19 cellular contexts compared by ENCODE assay signal in genomic region chr11:40178470-40178869, GRCh38.
DNase-seq lines count a peak whose midpoint lies in the region; ATAC-seq and TF ChIP-seq lines count a peak whose summit lies in the region.
"Had no signal": no experiment of that assay in that cellular context is flagged by ENCODE, and none has a peak within 500 bp of the region (broad histone marks: within the 10 kb centered on the region; RNA-seq: fewer than 3 reads in every experiment).

No MANE protein-coding gene starts in this region.

- no peaks in the 10 kb centered on the region for H3F3A ChIP-seq in SK-N-SH (replicated peaks; ENCODE audit: insufficient read depth)

- no peaks in the 10 kb centered on the region for H3K79me2 ChIP-seq in SK-N-SH (ENCODE audit: insufficient read depth)
- H3K79me2 ChIP-seq in trophoblast cell (ENCODE audit: control insufficient read depth, insufficient read depth, low read length, poor library complexity), result no peaks in the 10 kb centered on the region

- 24% methylated on average over 2 of the region's 2 CpGs for WGBS in SK-N-SH (ENCODE audit: low lambda C conversion rate)
- no CpG with 5 or more reads among the region's 2 CpGs for WGBS in trophoblast cell (ENCODE audit: extremely low coverage, insufficient coverage, insufficient read length)

- H3K4ac ChIP-seq in trophoblast cell (ENCODE audit: low read depth, low read length), result no peak overlapping the region

- H2BK12ac ChIP-seq in trophoblast cell (ENCODE audit: low read length), result no peak overlapping the region

- no peak overlapping the region for H2BK5ac ChIP-seq in trophoblast cell (ENCODE audit: low read depth, low read length, poor library complexity)

- peak overlapping the region in 1 of 2 experiments; percentile 75; a peak in 2 of 4 replicates for H3K27ac ChIP-seq in SK-N-SH (ENCODE audit: low read depth in 2 of 2, low read length in 1 of 2)
- no peak overlapping the region for H3K27ac ChIP-seq in trophoblast cell (ENCODE audit: low read depth, low read length)
- H3K27ac ChIP-seq: 22Rv1; BLaER1 treated with 17β-estradiol and CSF1 and Interleukin-3, amounts not matched to agents 10 nM and 100 nM had no signal

- H3K4me3 ChIP-seq in SK-N-SH (ENCODE audit: low read depth in 2 of 2, low read length in 1 of 2), result no peak overlapping the region
- H3K4me3 ChIP-seq in trophoblast cell (ENCODE audit: low read depth, low read length), result no peak overlapping the region
- H3K4me3 ChIP-seq in HAP-1, result no peak overlapping the region
- H3K4me3 ChIP-seq: BLaER1 treated with 17β-estradiol and CSF1 and Interleukin-3, amounts not matched to agents 10 nM and 100 nM; GM23338 had no signal

- H4K91ac ChIP-seq in trophoblast cell (ENCODE audit: low read depth, low read length), result no peak overlapping the region

- no peaks in the 10 kb centered on the region for H4K20me1 ChIP-seq in SK-N-SH (ENCODE audit: insufficient read depth)
- H4K20me1 ChIP-seq: BLaER1 treated with 17β-estradiol and CSF1 and Interleukin-3, amounts not matched to agents 10 nM and 100 nM had no signal

- H2AFZ ChIP-seq in SK-N-SH (ENCODE audit: low read depth) (no peak overlapping the region), trophoblast cell (ENCODE audit: insufficient read depth, low read length, poor library complexity) (no peak overlapping the region)
- H2AFZ ChIP-seq: GM23338 had no signal

- peaks cover 3% of the 10 kb centered on the region for H3K27me3 Mint-ChIP-seq in mesothelial cell of epicardium (ENCODE audit: low read depth)
- H3K27me3 Mint-ChIP-seq: B cell; CD4-positive, alpha-beta memory T cell had no signal

- no peak overlapping the region for H3K4me3 Mint-ChIP-seq in mesothelial cell of epicardium
- H3K4me3 Mint-ChIP-seq: B cell; CD4-positive, alpha-beta memory T cell; GM23338; H9; HFFc6 had no signal

- no peak overlapping the region for H2AK5ac ChIP-seq in trophoblast cell (ENCODE audit: low read length)

- no peak overlapping the region for H3K23ac ChIP-seq in trophoblast cell (ENCODE audit: low read length)

- peaks cover 3% of the 10 kb centered on the region for H3K9me3 Mint-ChIP-seq in mesothelial cell of epicardium
- H3K9me3 Mint-ChIP-seq: GM23338, H9 had no signal

- TF ChIP-seq CTCF in SK-N-SH (IDR thresholded peaks at IDR 0.05), result no peak
- no peak for TF ChIP-seq CTCF in mesothelial cell of epicardium (IDR thresholded peaks at IDR 0.05; ENCODE audit: unreplicated experiment)

- peaks cover 3% of the 10 kb centered on the region for H3K36me3 Mint-ChIP-seq in mesothelial cell of epicardium
- H3K36me3 Mint-ChIP-seq: CD4-positive, alpha-beta memory T cell had no signal

- in situ Hi-C loops in HAP-1 (cut with MboI; ENCODE audit: low sequenced_read_pairs), result no loop called here

- H4K8ac ChIP-seq in trophoblast cell (ENCODE audit: low read depth, low read length), result no peak overlapping the region

- H3K4me1 ChIP-seq in SK-N-SH (ENCODE audit: control insufficient read depth in 1 of 2, insufficient read depth in 2 of 2, low read depth in 1 of 2, low read length in 1 of 2), result peaks cover 0 to 12% of the 10 kb centered on the region in 2 experiments; a peak in 2 of 4 replicates
- no peaks in the 10 kb centered on the region for H3K4me1 ChIP-seq in trophoblast cell (ENCODE audit: control insufficient read depth in 1 of 2, insufficient read depth in 2 of 2, low read length in 2 of 2)
- no peaks in the 10 kb centered on the region for H3K4me1 ChIP-seq in HAP-1
- H3K4me1 ChIP-seq: BLaER1 treated with 17β-estradiol and CSF1 and Interleukin-3, amounts not matched to agents 10 nM and 100 nM had no signal

- peaks cover 20% of the 10 kb centered on the region for H3K4me1 Mint-ChIP-seq in mesothelial cell of epicardium
- H3K4me1 Mint-ChIP-seq: B cell; CD4-positive, alpha-beta memory T cell; GM23338; H9 had no signal

- H3K9me3 ChIP-seq in SK-N-SH, result no peaks in the 10 kb centered on the region
- no peaks in the 10 kb centered on the region for H3K9me3 ChIP-seq in trophoblast cell (ENCODE audit: insufficient read depth, low read depth, low read length)
- H3K9me3 ChIP-seq in HAP-1, result no peaks in the 10 kb centered on the region
- H3K9me3 ChIP-seq: BLaER1 treated with 17β-estradiol and CSF1 and Interleukin-3, amounts not matched to agents 10 nM and 100 nM had no signal

- CTCF ChIA-PET in SK-N-SH (lab: Yijun Ruan, JAX), result interaction anchor here (0.6 to 1.6 kb wide), 6 partner anchors 10 to 116 kb away, joined by 3 to 6 read pairs (median 4); no protein-coding TSS in a partner anchor

- H3K14ac ChIP-seq in trophoblast cell (ENCODE audit: low read length), result no peak overlapping the region

- H3K9ac ChIP-seq in SK-N-SH, result no peak overlapping the region
- H3K9ac ChIP-seq in trophoblast cell (ENCODE audit: low read length), result no peak overlapping the region
- H3K9ac ChIP-seq: BLaER1 treated with 17β-estradiol and CSF1 and Interleukin-3, amounts not matched to agents 10 nM and 100 nM had no signal

- no peak for ATAC-seq in GM21360 (IDR thresholded peaks at IDR 0.05; ENCODE audit: unreplicated experiment)
- ATAC-seq: GM23338 had no signal

- POLR2A ChIA-PET in SK-N-SH (lab: Yijun Ruan, JAX), result interaction anchor here (0.5 kb wide), 1 partner anchor 9 kb away, joined by 3 read pairs; no protein-coding TSS in a partner anchor

- no peak overlapping the region for H3K18ac ChIP-seq in trophoblast cell (ENCODE audit: low read length)

- no peak for TF ChIP-seq RAD21 in SK-N-SH (IDR thresholded peaks at IDR 0.05; ENCODE audit: low read length)

- H3K36me3 ChIP-seq in SK-N-SH (replicated peaks in 1 of 2; ENCODE audit: control insufficient read depth in 1 of 2, insufficient read depth in 2 of 2, low read length in 1 of 2) (no peaks in the 10 kb centered on the region), trophoblast cell (ENCODE audit: control insufficient read depth in 1 of 2, insufficient read depth in 2 of 2, low read length in 2 of 2) (no peaks in the 10 kb centered on the region), HAP-1 (replicated peaks) (no peaks in the 10 kb centered on the region)
- H3K36me3 ChIP-seq: BLaER1 treated with 17β-estradiol and CSF1 and Interleukin-3, amounts not matched to agents 10 nM and 100 nM had no signal

- peak; percentile 18 for DNase-seq in DMS53 (lab: John Stamatoyannopoulos, UW)
- no peak for DNase-seq in DMS53 treated with DMSO at 0.1 percent for 48 hours (lab: John Stamatoyannopoulos, UW; ENCODE audit: unreplicated experiment)
- peak; percentile 29 for DNase-seq in SK-N-SH
- DNase-seq in mesothelial cell of epicardium (ENCODE audit: low spot score in 2 of 2, unreplicated experiment in 2 of 2), result no peak
- no peak for DNase-seq in trophoblast cell
- no peak for DNase-seq in DMS114 treated with DMSO at 0.1 percent for 48 hours (lab: John Stamatoyannopoulos, UW; ENCODE audit: unreplicated experiment)
- no peak for DNase-seq in HAP-1 (ENCODE audit: low spot score in 2 of 2)
- DNase-seq: Calu3; CD4-positive, alpha-beta memory T cell; COR-L47; DMS79 treated with DMSO at 0.1 percent for 48 hours; GF-D8; H9; HFFc6 had no signal

- H4K12ac ChIP-seq in trophoblast cell (ENCODE audit: low read depth, low read length), result no peak overlapping the region

- TF ChIP-seq EP300 in SK-N-SH (IDR thresholded peaks at IDR 0.05; ENCODE audit: borderline replicate concordance in 1 of 2, low read depth in 1 of 2, low read length in 1 of 2), result 0 out of 4 replicates have a peak, but pooled peaks of 1 of the 2 experiments have one; percentile 10

- peak overlapping the region; percentile 83 for H3K27ac Mint-ChIP-seq in mesothelial cell of epicardium
- H3K27ac Mint-ChIP-seq: B cell; CD4-positive, alpha-beta memory T cell; GM23338; H9; HFFc6 had no signal

- no peaks in the 10 kb centered on the region for H3K9me2 ChIP-seq in SK-N-SH

- H3K4me2 ChIP-seq in SK-N-SH (no peak overlapping the region), trophoblast cell (ENCODE audit: low read length) (no peak overlapping the region)
- H3K4me2 ChIP-seq: BLaER1 treated with 17β-estradiol and CSF1 and Interleukin-3, amounts not matched to agents 10 nM and 100 nM; GM23338 had no signal

- H3K79me1 ChIP-seq in trophoblast cell (ENCODE audit: low read length), result no peaks in the 10 kb centered on the region

- H3K27me3 ChIP-seq in SK-N-SH (ENCODE audit: insufficient read depth) (no peaks in the 10 kb centered on the region), trophoblast cell (ENCODE audit: insufficient read depth, low read length) (no peaks in the 10 kb centered on the region), HAP-1 (ENCODE audit: low read depth) (no peaks in the 10 kb centered on the region)
- H3K27me3 ChIP-seq: BLaER1 treated with 17β-estradiol and CSF1 and Interleukin-3, amounts not matched to agents 10 nM and 100 nM had no signal

- no peak overlapping the region for H2BK120ac ChIP-seq in trophoblast cell (ENCODE audit: insufficient read depth, low read length, poor library complexity)

TF ChIP-seq in SK-N-SH, 30 proteins besides CTCF, POLR2A, EP300 and RAD21 (continues in another document):
- TF ChIP-seq RCOR1 (IDR thresholded peaks at IDR 0.05; ENCODE audit: low read length) (0 out of 2 replicates have a peak, but pooled peaks have one; percentile 28), GABPA (IDR thresholded peaks at IDR 0.05; ENCODE audit: low read depth) (no peak), NFIC (IDR thresholded peaks at IDR 0.05; ENCODE audit: borderline replicate concordance) (no peak), USF1 (IDR thresholded peaks at IDR 0.05; ENCODE audit: borderline replicate concordance, low read depth) (no peak), GATA2 (CRISPR knock-in tag; IDR thresholded peaks at IDR 0.05) (peak; percentile 56), FOXM1 (IDR thresholded peaks at IDR 0.05; ENCODE audit: low read depth) (no peak), RXRA (IDR thresholded peaks at IDR 0.05; ENCODE audit: borderline replicate concordance, low read depth) (no peak), EZH2phosphoT487 (IDR thresholded peaks at IDR 0.05; ENCODE audit: borderline replicate concordance, low read depth) (no peak)

Comparison
In these comparisons a context has a peak if more than half of its experiments do, and no peak if none do; other contexts are left out.
1. DNase-seq: peak in DMS53 (single experiment) and SK-N-SH (single experiment); none in DMS53 treated with DMSO at 0.1 percent for 48 hours (single experiment), mesothelial cell of epicardium (0 of 2), trophoblast cell (0 of 2), DMS114 treated with DMSO at 0.1 percent for 48 hours (single experiment) and HAP-1 (0 of 2).